7 cellular contexts compared by ENCODE assay signal in genomic region chr22:44091021-44091721, GRCh38.
A peak's percentile ranks its signal among the peaks of the same experiment; 100 is the strongest.
DNase-seq lines count a peak whose midpoint lies in the region; ATAC-seq and TF ChIP-seq lines count a peak whose summit lies in the region.

No MANE protein-coding gene starts in this region.

- TF ChIP-seq CTCF in GM12874 (IDR thresholded peaks at IDR 0.05; ENCODE audit: insufficient read depth, low read depth, low read length) (peak; percentile 25; the same call in 1 of the 2 replicates), cardiac fibroblast (IDR thresholded peaks at IDR 0.05; ENCODE audit: low read depth, low read length) (peak; percentile 31), gastrocnemius medialis (IDR thresholded peaks at IDR 0.05 in 4 of 5, conservative IDR thresholded peaks at IDR 0.05 in 1 of 5) (peak in 1 of 5 experiments; percentile 17)

- H3K4me3 ChIP-seq in cardiac fibroblast (replicated peaks in 1 of 2; ENCODE audit: low read depth in 2 of 2, low read length in 2 of 2), result no peak overlapping the region
- peak overlapping the region in 1 of 4 donors; percentile 10 for H3K4me3 ChIP-seq in gastrocnemius medialis

- no peaks in the 10 kb centered on the region for H3K9me3 ChIP-seq in gastrocnemius medialis

- H3K4me1 ChIP-seq in gastrocnemius medialis, result peaks cover 37 to 48% of the 10 kb centered on the region in 2 donors

- intact Hi-C loops in gastrocnemius medialis (cut with DNase I; ENCODE audit: low total_unique reads), result loop anchor here (5.0 kb wide), 1 partner anchor 51 kb away; no protein-coding TSS in a partner anchor

- H3K27ac ChIP-seq in gastrocnemius medialis, result peak overlapping the region in 3 of 4 donors; percentile 88 to 96 (median 89)

- no peak for ATAC-seq in gastrocnemius medialis
- no peak for ATAC-seq in GM18502 (IDR thresholded peaks at IDR 0.05; ENCODE audit: poor library complexity, unreplicated experiment)

- H3K36me3 ChIP-seq in gastrocnemius medialis, result peaks cover 0 to 20% of the 10 kb centered on the region in 2 donors

- in situ Hi-C loops in gastrocnemius medialis (cut with MboI; ENCODE audit: low sequenced_read_pairs in 4 of 4), result loop anchor here in 1 of 4 donors (25.0 kb wide), 1 partner anchor 279 kb away; the partner anchor contains the start of gene EFCAB6

- H3K27me3 ChIP-seq in gastrocnemius medialis, result no peaks in the 10 kb centered on the region

- no peak for TF ChIP-seq POLR2A in gastrocnemius medialis (IDR thresholded peaks at IDR 0.05)

- peak; percentile 7 for DNase-seq in NCI-H69 (lab: John Stamatoyannopoulos, UW)
- DNase-seq in cardiac fibroblast (ENCODE audit: low read depth in 2 of 2), result peak; percentile 12 to 36
- DNase-seq in gastrocnemius medialis, result no peak
- DNase-seq in GM19240 (ENCODE audit: insufficient read length, low spot score), result no peak
- no peak for DNase-seq in NCI-H146 treated with DMSO at 0.1 percent for 48 hours (lab: John Stamatoyannopoulos, UW; ENCODE audit: unreplicated experiment)

Comparison
In these comparisons a context has a peak if more than half of its experiments do, and no peak if none do; other contexts are left out.
1. DNase-seq: peak in NCI-H69 (single experiment) and cardiac fibroblast (2 of 2); none in gastrocnemius medialis (0 of 2), GM19240 (single experiment) and NCI-H146 treated with DMSO at 0.1 percent for 48 hours (single experiment).